22 cellular contexts compared by ENCODE assay signal in the genomic region with DNA sequence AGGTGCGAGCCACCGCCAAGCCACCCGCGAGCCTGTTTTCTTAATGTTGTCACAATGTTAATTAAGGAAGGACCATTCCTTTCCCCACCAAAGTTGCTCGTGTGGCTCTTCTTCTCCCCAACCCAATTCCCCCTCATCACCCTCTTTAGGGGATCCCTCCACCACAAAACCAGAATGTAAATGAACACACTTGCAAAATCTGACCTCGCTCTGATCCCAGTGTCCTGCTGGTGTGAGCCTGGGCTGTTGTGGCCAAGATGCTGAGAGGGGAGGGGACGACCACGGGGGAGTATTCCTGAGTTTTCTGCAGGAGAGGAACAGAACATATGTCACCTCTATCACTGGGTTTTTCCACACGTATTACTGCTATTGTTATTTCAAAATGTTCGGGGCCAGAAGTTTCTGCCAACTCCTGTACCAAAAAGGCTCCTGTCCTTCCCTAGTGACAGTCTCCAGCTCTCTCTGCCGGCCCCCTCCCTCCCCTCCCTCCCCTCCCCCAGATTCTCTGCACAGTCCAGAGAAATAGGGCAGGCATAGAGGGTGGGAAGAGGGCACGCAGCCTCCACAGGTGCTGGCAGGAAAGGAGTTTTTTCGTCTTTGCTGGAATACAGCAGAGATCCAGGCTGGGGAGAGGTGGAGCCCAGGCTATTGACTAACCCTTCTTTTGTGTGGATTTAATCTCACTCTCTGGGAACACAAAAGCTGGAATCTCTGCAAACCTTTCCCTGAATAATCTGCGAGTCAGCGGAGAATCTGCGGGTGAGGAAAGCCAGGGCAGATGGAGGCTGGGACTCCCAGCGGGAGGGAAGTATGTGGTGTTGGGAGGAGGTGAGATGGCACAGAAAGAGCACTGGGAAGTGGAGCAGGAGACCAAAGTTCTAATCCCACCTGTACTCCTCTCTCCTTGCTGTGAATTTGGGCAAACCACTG. TPM values are rescaled to one million over a fixed set of nuclear protein-coding genes. Genes with fewer than 3 reads are reported as not detected.
DNase-seq lines count a peak whose midpoint lies in the region; TF ChIP-seq lines count a peak whose summit lies in the region.
"Had no signal": no experiment of that assay in that cellular context is flagged by ENCODE, and none has a peak within 500 bp of the region (broad histone marks: within the 10 kb centered on the region; RNA-seq: fewer than 3 reads in every experiment).

No MANE protein-coding gene starts in this region.

- no peak overlapping the region for H3K9ac ChIP-seq in neuronal stem cell (ENCODE audit: low read depth, low read length, poor library complexity)
- H3K9ac ChIP-seq: BLaER1 had no signal

- no peaks in the 10 kb centered on the region for H3K36me3 Mint-ChIP-seq in chondrocyte (ENCODE audit: low read depth)
- H3K36me3 Mint-ChIP-seq: activated naive CD8-positive, alpha-beta T cell treated with anti-CD3 and anti-CD28 coated beads for 36 hours; mesothelial cell of epicardium had no signal

- H3K4me3 ChIP-seq in MG63, result no peak overlapping the region
- peak overlapping the region in 1 of 2 donors; percentile 8 for H3K4me3 ChIP-seq in neuronal stem cell (ENCODE audit: low read length in 2 of 2)
- H3K4me3 ChIP-seq in tibial artery, result no peak overlapping the region
- H3K4me3 ChIP-seq: BLaER1, SK-N-MC, spleen had no signal

- H3K27me3 ChIP-seq in MG63, result peaks cover 9% of the 10 kb centered on the region
- H3K27me3 ChIP-seq in neuronal stem cell (ENCODE audit: control insufficient read depth in 3 of 3, insufficient read depth in 3 of 3, low read depth in 1 of 3, low read length in 3 of 3), result peaks cover 15 to 59% (median 16%) of the 10 kb centered on the region in 3 experiments
- peaks cover 0 to 74% of the 10 kb centered on the region in 2 donors for H3K27me3 ChIP-seq in tibial artery

- peaks cover 46% of the 10 kb centered on the region for H3K27me3 Mint-ChIP-seq in chondrocyte (ENCODE audit: low read depth)

- no peak overlapping the region for H4K8ac ChIP-seq in neuronal stem cell (ENCODE audit: low read depth, low read length)

- WGBS in neuronal stem cell (ENCODE audit: extremely low coverage in 2 of 2, insufficient read length in 2 of 2, insufficient replicate concordance in 1 of 2), 2 donors, result no CpG with 5 or more reads among the region's 17 CpGs

- DNase-seq in NCI-H2171 treated with DMSO at 0.1 percent for 48 hours (lab: John Stamatoyannopoulos, UW) (peak; percentile 39), NCI-H2171 (lab: John Stamatoyannopoulos, UW) (no peak), MG63 (peak; percentile 47), chondrocyte (ENCODE audit: low spot score) (no peak), neuronal stem cell (ENCODE audit: low spot score) (peak; percentile 71), tibial artery (no peak), Ammon's horn (ENCODE audit: low spot score) (no peak), NOMO-1 treated with DMSO at 0.1 percent for 48 hours (lab: John Stamatoyannopoulos, UW; ENCODE audit: unreplicated experiment) (no peak)
- DNase-seq: activated naive CD8-positive, alpha-beta T cell treated with anti-CD3 and anti-CD28 coated beads for 36 hours; effector CD4-positive, alpha-beta T cell; GDM1; NCI-H1417 treated with DMSO at 0.1 percent for 48 hours; NCI-H510A treated with DMSO at 0.1 percent for 48 hours; nephron progenitor cell; spleen had no signal

- TF ChIP-seq CTCF in chondrocyte (IDR thresholded peaks at IDR 0.05) (no peak), tibial artery (IDR thresholded peaks at IDR 0.05) (no peak)

- no peak overlapping the region for H3K23ac ChIP-seq in neuronal stem cell (ENCODE audit: low read depth, low read length, poor library complexity)

- H2BK120ac ChIP-seq in neuronal stem cell (ENCODE audit: low read depth, low read length), result peak overlapping the region; percentile 10

- peak overlapping the region; percentile 29 for H3K27ac Mint-ChIP-seq in chondrocyte (ENCODE audit: unreplicated experiment)
- H3K27ac Mint-ChIP-seq: activated naive CD8-positive, alpha-beta T cell treated with anti-CD3 and anti-CD28 coated beads for 36 hours; activated T-helper 1 cell treated with anti-CD3 and anti-CD28 coated beads, Interleukin-12 subunit alpha, Interleukin-12 subunit beta, Interleukin-2, Interleukin-4 antibody, amounts not matched to agents 30 ng/mL and 10 ng/mL and 1 ng/mL, durations not matched to agents 14 hours and 24 hours and 36 hours; mesothelial cell of epicardium; nephron progenitor cell had no signal

- peak overlapping the region; percentile 54 for H2AFZ ChIP-seq in neuronal stem cell (ENCODE audit: low read length)

- H3K79me1 ChIP-seq in neuronal stem cell (ENCODE audit: low read depth, low read length), result peaks cover 2% of the 10 kb centered on the region

- peak overlapping the region; percentile 29 for H3K4me2 ChIP-seq in neuronal stem cell (ENCODE audit: insufficient read depth, low read length, poor library complexity, severe bottlenecking)
- H3K4me2 ChIP-seq: BLaER1 had no signal

- H3K27ac ChIP-seq in neuronal stem cell (replicated peaks; ENCODE audit: low read length), result peak overlapping the region; percentile 87
- H3K27ac ChIP-seq in tibial artery, result no peak overlapping the region
- H3K27ac ChIP-seq: BLaER1, SK-N-MC had no signal

- no peak overlapping the region for H4K91ac ChIP-seq in neuronal stem cell (ENCODE audit: low read depth, low read length, poor library complexity)

- no peak overlapping the region for H3K4ac ChIP-seq in neuronal stem cell (ENCODE audit: low read length)

- no peak overlapping the region for H3K14ac ChIP-seq in neuronal stem cell (ENCODE audit: low read length)

- no peak overlapping the region for H2BK5ac ChIP-seq in neuronal stem cell (ENCODE audit: low read length)

- H3K4me1 Mint-ChIP-seq in chondrocyte (ENCODE audit: low read depth), result peaks cover 26% of the 10 kb centered on the region

- H2AK5ac ChIP-seq in neuronal stem cell (ENCODE audit: low read depth, low read length), result no peak overlapping the region

- no peak overlapping the region for H2BK15ac ChIP-seq in neuronal stem cell (ENCODE audit: low read length)

- H3K4me1 ChIP-seq in neuronal stem cell (ENCODE audit: control insufficient read depth in 2 of 2, insufficient read depth in 1 of 2, low read depth in 1 of 2, low read length in 2 of 2) (peaks cover 42 to 46% of the 10 kb centered on the region in 2 donors), tibial artery (peaks cover 0 to 33% (median 24%) of the 10 kb centered on the region in 4 donors)

- H3K9me3 Mint-ChIP-seq in chondrocyte (ENCODE audit: low read depth), result no peaks in the 10 kb centered on the region
- H3K9me3 Mint-ChIP-seq: activated naive CD8-positive, alpha-beta T cell treated with anti-CD3 and anti-CD28 coated beads for 36 hours; activated T-helper 1 cell treated with anti-CD3 and anti-CD28 coated beads, Interleukin-12 subunit alpha, Interleukin-12 subunit beta, Interleukin-2, Interleukin-4 antibody, amounts not matched to agents 30 ng/mL and 10 ng/mL and 1 ng/mL, durations not matched to agents 14 hours and 24 hours and 36 hours; mesothelial cell of epicardium; nephron progenitor cell had no signal

- H3K4me3 Mint-ChIP-seq in chondrocyte (ENCODE audit: unreplicated experiment), result no peak overlapping the region
- H3K4me3 Mint-ChIP-seq: activated naive CD8-positive, alpha-beta T cell treated with anti-CD3 and anti-CD28 coated beads for 36 hours; activated T-helper 1 cell treated with anti-CD3 and anti-CD28 coated beads, Interleukin-12 subunit alpha, Interleukin-12 subunit beta, Interleukin-2, Interleukin-4 antibody, amounts not matched to agents 30 ng/mL and 10 ng/mL and 1 ng/mL, durations not matched to agents 14 hours and 24 hours and 36 hours; mesothelial cell of epicardium; nephron progenitor cell had no signal

- H3K9me3 ChIP-seq in MG63 (no peaks in the 10 kb centered on the region), neuronal stem cell (replicated peaks in 1 of 2; ENCODE audit: control insufficient read depth in 2 of 2, insufficient read depth in 1 of 2, low read depth in 1 of 2, low read length in 2 of 2) (peaks cover 0 to under 1% of the 10 kb centered on the region in 2 donors), tibial artery (no peaks in the 10 kb centered on the region)
- H3K9me3 ChIP-seq: spleen had no signal

- intact Hi-C loops in tibial artery (cut with DNase I; ENCODE audit: low total_unique reads), result loop anchor here (10.0 kb wide), 1 partner anchor 290 kb away; no protein-coding TSS in a partner anchor

- no peak overlapping the region for H2BK12ac ChIP-seq in neuronal stem cell (ENCODE audit: low read length)

- H3K36me3 ChIP-seq in MG63 (no peaks in the 10 kb centered on the region), neuronal stem cell (replicated peaks in 1 of 2; ENCODE audit: control insufficient read depth in 2 of 2, insufficient read depth in 2 of 2, low read length in 2 of 2) (no peaks in the 10 kb centered on the region), tibial artery (no peaks in the 10 kb centered on the region)
- H3K36me3 ChIP-seq: BLaER1, spleen had no signal

- peak overlapping the region; percentile 32 for H3K18ac ChIP-seq in neuronal stem cell (ENCODE audit: low read length)

RNA-seq across cellular contexts. Expression of a gene that starts 4.5 kb away (rescaled TPM):
- 1.9 TPM in 1 of 2 replicates, not detected in the other for total RNA-seq in MG63 (2014; rRNA removed; shearing (Covaris generic); ENCODE audit: low replicate concordance)
- not detected in 3 replicates for total RNA-seq in chondrocyte
- 24.1 TPM for polyA plus RNA-seq in neuronal stem cell (2013, experiment 1 of 2)
- polyA plus RNA-seq in neuronal stem cell (2013, experiment 2 of 2), result 21.4 TPM
- total RNA-seq: A172; activated naive CD8-positive, alpha-beta T cell treated with anti-CD3 and anti-CD28 coated beads for 36 hours; activated T-helper 1 cell treated with anti-CD3 and anti-CD28 coated beads, Interleukin-12 subunit alpha, Interleukin-12 subunit beta, Interleukin-2, Interleukin-4 antibody, amounts not matched to agents 30 ng/mL and 10 ng/mL and 1 ng/mL, durations not matched to agents 14 hours and 24 hours and 36 hours; fibroblast of lung; mesothelial cell of epicardium had no signal
- polyA plus RNA-seq: fibroblast of lung, keratinocyte had no signal

Comparison
In these comparisons a context has a peak if more than half of its experiments do, and no peak if none do; other contexts are left out.
1. DNase-seq: peak in NCI-H2171 treated with DMSO at 0.1 percent for 48 hours (single experiment), MG63 (single experiment) and neuronal stem cell (single experiment); none in NCI-H2171 (single experiment), chondrocyte (single experiment), tibial artery (0 of 2), Ammon's horn (single experiment) and NOMO-1 treated with DMSO at 0.1 percent for 48 hours (single experiment).